26 cellular contexts compared by ENCODE assay signal in genomic region chr18:22840606-22841144, GRCh38.
DNase-seq lines count a peak whose midpoint lies in the region; ATAC-seq and TF ChIP-seq lines count a peak whose summit lies in the region.
"Had no signal": no experiment of that assay in that cellular context is flagged by ENCODE, and none has a peak within 500 bp of the region (broad histone marks: within the 10 kb centered on the region; RNA-seq: fewer than 3 reads in every experiment).

No MANE protein-coding gene starts in this region.

- no peak for TF ChIP-seq POLR2A in GM18505 (IDR thresholded peaks at IDR 0.05; ENCODE audit: borderline replicate concordance, extremely low read depth, insufficient read depth, insufficient read length)

- intact Hi-C loops in A673 (cut with micrococcal nuclease; ENCODE audit: unreplicated experiment) = no loop called here

- H3K4me3 ChIP-seq in A673 (ENCODE audit: low read depth, low read length, poor library complexity, severe bottlenecking) (no peak overlapping the region), adipocyte (ENCODE audit: low read length) (no peak overlapping the region)
- H3K4me3 ChIP-seq: HAP-1, neural progenitor cell, pancreas, skin epidermis, transverse colon had no signal

- DNase-seq in A673 (ENCODE audit: low spot score) = peak; percentile 20
- peak; percentile 46 for DNase-seq in AG20443 (ENCODE audit: low spot score)
- peak; percentile 18 for DNase-seq in HCEC 1CT
- peak; percentile 71 for DNase-seq in adipocyte (ENCODE audit: low read depth)
- no peak for DNase-seq in NCI-H526 treated with DMSO at 0.1 percent for 48 hours (lab: John Stamatoyannopoulos, UW)
- DNase-seq in left lobe of liver (ENCODE audit: low spot score) = no peak
- DNase-seq: ACHN; activated CD4-positive, alpha-beta memory T cell treated with anti-CD3 and anti-CD28 coated beads for 36 hours; activated CD4-positive, CD25-positive, alpha-beta regulatory T cell treated with anti-CD3 and anti-CD28 coated beads, Interleukin-2, amount 50 U/mL, for 72 hours; activated CD8-positive, alpha-beta memory T cell treated with anti-CD3 and anti-CD28 coated beads, Interleukin-2, amount 50 U/mL, for 48 hours; activated naive CD4-positive, alpha-beta T cell treated with anti-CD3 and anti-CD28 coated beads for 36 hours; amniotic stem cell; Calu3; mesenchymal stem cell; NCI-H1092; NCI-H1694 treated with DMSO at 0.1 percent for 48 hours; NCI-H446 treated with DMSO at 0.1 percent for 48 hours; pancreas; SHP77 treated with DMSO at 0.1 percent for 48 hours; transverse colon had no signal

- H3K9ac ChIP-seq in adipocyte (ENCODE audit: low read length) = no peak overlapping the region
- H3K9ac ChIP-seq: neural progenitor cell had no signal

- H3K9me3 ChIP-seq in A673 (ENCODE audit: low read depth, low read length, poor library complexity, severe bottlenecking) (no peaks in the 10 kb centered on the region), adipocyte (ENCODE audit: control insufficient read depth, low read length) (no peaks in the 10 kb centered on the region)
- H3K9me3 ChIP-seq: HAP-1, pancreas, transverse colon had no signal

- ATAC-seq in GM19467 (IDR thresholded peaks at IDR 0.05; ENCODE audit: unreplicated experiment) = no peak
- no peak for ATAC-seq in left lobe of liver
- ATAC-seq in GM18505 (IDR thresholded peaks at IDR 0.05; ENCODE audit: unreplicated experiment) = no peak
- ATAC-seq: pancreas; stimulated activated memory B cell treated with anti-CD40 and anti-IgM and Interleukin-4, amounts not matched to agents 10 μg/mL and 1 μg/mL and 100 μg/mL, for 72 hours had no signal

- no peak overlapping the region for H3K27ac ChIP-seq in A673 (ENCODE audit: low read depth, low read length, poor library complexity, severe bottlenecking)
- H3K27ac ChIP-seq: neural progenitor cell, pancreas, skin epidermis, transverse colon had no signal

- POLR2A ChIA-PET in A673 (lab: Charles Lee; ENCODE audit: low non-redundant PET) = no interaction called here

- no TSS peak for BruUV-seq in A673 (replicated peaks; lab: Mats Ljungman, UMichigan)

- H3K27me3 ChIP-seq in A673 (replicated peaks; ENCODE audit: insufficient read depth, low read depth, low read length, poor library complexity) = no peaks in the 10 kb centered on the region
- no peaks in the 10 kb centered on the region for H3K27me3 ChIP-seq in adipocyte (replicated peaks; ENCODE audit: control insufficient read depth, insufficient read depth, low read length)
- H3K27me3 ChIP-seq: neural progenitor cell, pancreas, transverse colon had no signal

- H3K36me3 ChIP-seq in A673 (ENCODE audit: insufficient read depth, low read length, poor library complexity, severe bottlenecking) (no peaks in the 10 kb centered on the region), adipocyte (ENCODE audit: control insufficient read depth, insufficient read depth, low read length, severe bottlenecking) (no peaks in the 10 kb centered on the region)
- H3K36me3 ChIP-seq: HAP-1, neural progenitor cell, pancreas, transverse colon had no signal

- CTCF ChIA-PET in A673 (lab: Charles Lee) = no interaction called here

- H3K4me1 ChIP-seq in A673 (ENCODE audit: insufficient read depth, low read length, poor library complexity, severe bottlenecking) = peaks cover 8% of the 10 kb centered on the region
- H3K4me1 ChIP-seq in adipocyte (ENCODE audit: control insufficient read depth, insufficient read depth, low read length) = peaks cover 12% of the 10 kb centered on the region
- H3K4me1 ChIP-seq: HAP-1, pancreas had no signal

- no peak for TF ChIP-seq CTCF in A673 (conservative IDR thresholded peaks at IDR 0.05; ENCODE audit: low read depth, low read length)

Comparison
In these comparisons a context has a peak if more than half of its experiments do, and no peak if none do; other contexts are left out.
1. DNase-seq: peak in A673 (single experiment), AG20443 (single experiment), HCEC 1CT (single experiment) and adipocyte (single experiment); none in NCI-H526 treated with DMSO at 0.1 percent for 48 hours (single experiment) and left lobe of liver (single experiment).